Comparison of ENCODE assay signal across 13 cellular contexts in the genomic region with DNA sequence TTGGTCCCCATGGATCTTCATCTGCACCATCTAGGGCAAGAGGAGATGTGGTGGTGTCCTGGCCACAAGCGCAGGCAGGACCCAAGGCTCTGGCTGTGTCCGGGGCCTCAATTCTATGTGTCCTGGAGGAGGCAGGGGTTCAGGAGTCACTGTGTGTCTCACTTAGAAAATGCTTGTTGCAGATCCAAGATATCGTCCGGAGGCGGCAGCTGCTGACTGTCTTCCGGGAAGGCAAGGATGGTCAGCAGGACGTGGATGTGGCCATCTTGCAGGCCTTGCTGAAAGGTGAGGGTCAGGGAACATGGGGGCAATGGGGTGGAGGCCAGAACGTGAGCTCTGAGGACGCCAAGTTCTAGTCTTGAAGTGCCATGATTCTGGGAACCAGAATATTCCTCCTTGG. TPM values are rescaled to one million over a fixed set of nuclear protein-coding genes. Genes with fewer than 3 reads are reported as not detected.
"Had no signal": no experiment of that assay in that cellular context is flagged by ENCODE, and none has a peak within 500 bp of the region (broad histone marks: within the 10 kb centered on the region; RNA-seq: fewer than 3 reads in every experiment).

No MANE protein-coding gene starts in this region.

- DNase-seq: central memory CD4-positive, alpha-beta T cell; cortex of kidney; effector CD8-positive, alpha-beta T cell; heart left ventricle; hippocampal formation; midbrain; small intestine; stimulated activated CD4-positive, alpha-beta T cell treated with anti-CD3 and anti-CD28 coated beads, Interleukin-12 subunit alpha, Interleukin-12 subunit beta, amount 100 ng/mL, for 4 hours; stimulated activated naive CD4-positive, alpha-beta T cell; thyroid gland; upper lobe of left lung had no signal

- ATAC-seq: heart left ventricle, left lung had no signal

RNA-seq across cellular contexts. Expression of a gene that starts 29.1 kb away (rescaled TPM):
- total RNA-seq: pulmonary artery endothelial cell had no signal
